8 cellular contexts compared by ENCODE assay signal in genomic region chr16:85610446-85611204, GRCh38. TPM values are rescaled to one million over a fixed set of nuclear protein-coding genes. Genes with fewer than 3 reads are reported as not detected.
DNase-seq lines count a peak whose midpoint lies in the region; ATAC-seq and TF ChIP-seq lines count a peak whose summit lies in the region.

No MANE protein-coding gene starts in this region.

- no peaks in the 10 kb centered on the region for H3K9me3 Mint-ChIP-seq in activated CD4-positive, alpha-beta T cell treated with anti-CD3 and anti-CD28 coated beads for 36 hours (ENCODE audit: low read depth)

- peaks cover 26% of the 10 kb centered on the region for H3K4me1 Mint-ChIP-seq in activated CD4-positive, alpha-beta T cell treated with anti-CD3 and anti-CD28 coated beads for 36 hours

- TF ChIP-seq CTCF in GM12865 (IDR thresholded peaks at IDR 0.05; ENCODE audit: insufficient read depth, low read depth, low read length, missing control alignments) (peak; percentile 97), choroid plexus epithelial cell (conservative IDR thresholded peaks at IDR 0.05; ENCODE audit: low read depth, low read length) (peak; percentile 82)

- POLR2A ChIA-PET in activated CD4-positive, alpha-beta T cell treated with anti-CD3 and anti-CD28 coated beads for 36 hours (lab: Charles Lee): interaction anchor here (1.9 kb wide), 1 partner anchor 54 kb away, joined by 5 read pairs; no protein-coding TSS in a partner anchor

- H3K4me3 Mint-ChIP-seq in activated CD4-positive, alpha-beta T cell treated with anti-CD3 and anti-CD28 coated beads for 36 hours: peak overlapping the region; percentile 59

- intact Hi-C loops in activated CD4-positive, alpha-beta T cell treated with anti-CD3 and anti-CD28 coated beads for 36 hours (cut with DNase I, micrococcal nuclease): loop anchor here (1.0 to 10.0 kb wide), 12 partner anchors 54 to 582 kb away; partner anchors contain the start of genes CIBAR2 (in 1 of the 2), COX4I1 (in 1 of the 2) and EMC8 (in 1 of the 2)
- intact Hi-C loops in left colon (cut with DNase I, micrococcal nuclease): no loop called here

- H3K36me3 Mint-ChIP-seq in activated CD4-positive, alpha-beta T cell treated with anti-CD3 and anti-CD28 coated beads for 36 hours (ENCODE audit: low read depth): no peaks in the 10 kb centered on the region

- peak; percentile 89 for DNase-seq in GM12865 (ENCODE audit: low read depth)
- peak; percentile 77 for DNase-seq in NCI-H446 treated with DMSO at 0.1 percent for 48 hours (lab: John Stamatoyannopoulos, UW)
- peak; percentile 94 for DNase-seq in activated CD4-positive, alpha-beta T cell treated with anti-CD3 and anti-CD28 coated beads for 36 hours
- DNase-seq in choroid plexus epithelial cell (ENCODE audit: low read depth): peak; percentile 69
- peak; percentile 87 to 94 for DNase-seq in left colon
- DNase-seq in stimulated activated CD4-positive, alpha-beta T cell treated with anti-CD3 and anti-CD28 coated beads, Interleukin-1b, Interleukin-23, amount 100 ng/mL, for 1 hour (ENCODE audit: low read depth in 2 of 2): peak; percentile 67 to 83

- CTCF ChIA-PET in activated CD4-positive, alpha-beta T cell treated with anti-CD3 and anti-CD28 coated beads for 36 hours (lab: Charles Lee): interaction anchor here (0.6 to 2.8 kb wide), 22 partner anchors 10 to 292 kb away, joined by 3 to 38 read pairs (median 4); no protein-coding TSS in a partner anchor

- peaks cover 9% of the 10 kb centered on the region for H3K27me3 Mint-ChIP-seq in activated CD4-positive, alpha-beta T cell treated with anti-CD3 and anti-CD28 coated beads for 36 hours

- ATAC-seq in HG03196 (IDR thresholded peaks at IDR 0.05; ENCODE audit: unreplicated experiment) (peak; percentile 30), left colon (peak; percentile 31), GM21576 (IDR thresholded peaks at IDR 0.05; ENCODE audit: unreplicated experiment) (no peak)
- peak; percentile 72 for ATAC-seq in activated CD4-positive, alpha-beta T cell treated with anti-CD3 and anti-CD28 coated beads for 36 hours

- no peak overlapping the region for H3K27ac Mint-ChIP-seq in activated CD4-positive, alpha-beta T cell treated with anti-CD3 and anti-CD28 coated beads for 36 hours

- H3K4me3 ChIP-seq in GM12865 (ENCODE audit: low read depth, low read length) (peak overlapping the region; percentile 60; the same call in 1 of the 2 replicates), choroid plexus epithelial cell (ENCODE audit: low read depth, low read length) (peak overlapping the region; percentile 17)

RNA-seq across cellular contexts. Expression of gene GSE1, which starts 2.5 kb away (rescaled TPM):
- total RNA-seq in activated CD4-positive, alpha-beta T cell treated with anti-CD3 and anti-CD28 coated beads for 36 hours: 10 to 100 TPM; 13.2 to 13.5 TPM
- total RNA-seq in left colon: 100 to 1,000 TPM in 1 of 2 donors, 10 to 100 TPM in 1; 94.7 to 110 TPM

Comparison
In these comparisons a context has a peak if more than half of its experiments do, and no peak if none do; other contexts are left out.
1. RNA of gene GSE1, which starts 2.5 kb away (total RNA-seq): 94.7 to 110 TPM in left colon; 13.2 to 13.5 TPM in activated CD4-positive, alpha-beta T cell treated with anti-CD3 and anti-CD28 coated beads for 36 hours; every median in the first group is over 4 times any median in the second.
2. intact Hi-C loops: an anchor here in activated CD4-positive, alpha-beta T cell treated with anti-CD3 and anti-CD28 coated beads for 36 hours (1.0 to 10.0 kb wide); none called in left colon.
3. Peak in every context shown above with its lines, with median percentiles within 50 percentile points of each other: DNase-seq.